In the genomic region with DNA sequence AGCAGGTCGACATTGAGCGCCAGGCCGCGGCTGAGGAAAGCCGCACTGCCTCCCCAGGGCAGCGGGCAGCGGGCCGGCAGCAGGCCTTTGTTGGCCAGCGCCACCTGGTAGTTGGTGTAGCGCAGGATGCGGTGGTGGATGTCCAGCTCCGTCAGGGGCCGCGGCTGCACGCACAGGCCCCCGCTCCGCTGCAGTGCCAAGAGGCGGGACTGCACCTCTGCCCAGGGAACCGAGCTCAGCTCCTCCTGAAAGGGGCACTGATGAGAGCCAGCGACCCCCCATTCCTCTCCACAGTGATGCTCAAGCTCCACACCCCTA, we compare ENCODE assay signal across 1 cellular context.
TF ChIP-seq lines count a peak whose summit lies in the region.

No MANE protein-coding gene starts in this region.

TF ChIP-seq in HepG2, 621 proteins besides CTCF, POLR2A, EP300 and RAD21:
- TF ChIP-seq ZNF205 (CRISPR knock-in tag; IDR thresholded peaks at IDR 0.05): no peak
- TF ChIP-seq, protein P1, sequence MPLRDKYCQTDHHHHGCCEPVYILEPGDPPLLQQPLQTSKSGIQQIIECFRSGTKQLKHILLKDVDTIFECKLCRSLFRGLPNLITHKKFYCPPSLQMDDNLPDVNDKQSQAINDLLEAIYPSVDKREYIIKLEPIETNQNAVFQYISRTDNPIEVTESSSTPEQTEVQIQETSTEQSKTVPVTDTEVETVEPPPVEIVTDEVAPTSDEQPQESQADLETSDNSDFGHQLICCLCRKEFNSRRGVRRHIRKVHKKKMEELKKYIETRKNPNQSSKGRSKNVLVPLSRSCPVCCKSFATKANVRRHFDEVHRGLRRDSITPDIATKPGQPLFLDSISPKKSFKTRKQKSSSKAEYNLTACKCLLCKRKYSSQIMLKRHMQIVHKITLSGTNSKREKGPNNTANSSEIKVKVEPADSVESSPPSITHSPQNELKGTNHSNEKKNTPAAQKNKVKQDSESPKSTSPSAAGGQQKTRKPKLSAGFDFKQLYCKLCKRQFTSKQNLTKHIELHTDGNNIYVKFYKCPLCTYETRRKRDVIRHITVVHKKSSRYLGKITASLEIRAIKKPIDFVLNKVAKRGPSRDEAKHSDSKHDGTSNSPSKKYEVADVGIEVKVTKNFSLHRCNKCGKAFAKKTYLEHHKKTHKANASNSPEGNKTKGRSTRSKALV (CRISPR knock-in tag; IDR thresholded peaks at IDR 0.05): 0 out of 2 replicates have a peak, but pooled peaks have one; percentile 15
